In the genomic region with DNA sequence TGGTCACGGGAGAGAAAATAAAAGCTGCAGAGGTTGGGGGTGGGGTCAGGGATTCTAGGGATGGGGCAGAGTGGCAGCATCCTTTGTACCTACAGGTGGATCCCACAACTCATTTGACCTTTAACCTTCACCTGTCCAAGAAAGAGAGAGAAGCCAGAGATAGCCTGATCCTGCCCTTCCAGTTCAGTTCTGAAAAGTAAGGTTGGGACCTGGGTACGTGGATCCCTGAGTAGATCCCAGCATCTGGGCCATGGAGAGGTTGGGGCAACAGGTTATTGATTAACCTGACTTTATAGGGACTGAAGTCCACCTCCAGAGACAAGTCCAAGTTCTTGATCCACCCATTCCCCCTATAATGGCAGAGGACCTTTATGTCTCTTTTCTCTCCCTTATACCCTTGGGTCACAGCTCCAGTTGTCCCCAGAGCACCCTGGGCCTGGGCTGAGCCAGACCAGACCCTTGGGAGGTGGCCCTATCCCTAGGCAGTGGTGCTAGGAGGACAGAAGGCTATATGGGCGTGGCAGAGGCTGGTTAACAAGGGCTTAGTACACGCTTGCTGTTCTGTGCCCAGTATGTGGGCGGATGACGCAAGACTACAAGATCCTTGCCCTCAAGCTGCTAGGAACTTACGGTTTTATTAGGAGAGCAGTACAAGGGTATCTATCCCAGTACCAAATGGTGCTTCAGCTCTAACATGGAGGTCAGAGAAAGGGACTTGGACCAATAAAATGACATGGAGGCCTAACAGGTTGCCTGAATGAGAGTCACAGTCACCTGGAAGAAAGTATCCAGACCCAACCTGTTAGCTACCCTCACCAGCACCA, we compare ENCODE assay signal across 1 cellular context.
A peak's percentile ranks its signal among the peaks of the same experiment; 100 is the strongest.
TF ChIP-seq lines count a peak whose summit lies in the region.

No MANE protein-coding gene starts in this region.

TF ChIP-seq in HepG2, 621 proteins besides CTCF, POLR2A, EP300 and RAD21 (continued from another document and continues in another):
- TF ChIP-seq, protein P1, sequence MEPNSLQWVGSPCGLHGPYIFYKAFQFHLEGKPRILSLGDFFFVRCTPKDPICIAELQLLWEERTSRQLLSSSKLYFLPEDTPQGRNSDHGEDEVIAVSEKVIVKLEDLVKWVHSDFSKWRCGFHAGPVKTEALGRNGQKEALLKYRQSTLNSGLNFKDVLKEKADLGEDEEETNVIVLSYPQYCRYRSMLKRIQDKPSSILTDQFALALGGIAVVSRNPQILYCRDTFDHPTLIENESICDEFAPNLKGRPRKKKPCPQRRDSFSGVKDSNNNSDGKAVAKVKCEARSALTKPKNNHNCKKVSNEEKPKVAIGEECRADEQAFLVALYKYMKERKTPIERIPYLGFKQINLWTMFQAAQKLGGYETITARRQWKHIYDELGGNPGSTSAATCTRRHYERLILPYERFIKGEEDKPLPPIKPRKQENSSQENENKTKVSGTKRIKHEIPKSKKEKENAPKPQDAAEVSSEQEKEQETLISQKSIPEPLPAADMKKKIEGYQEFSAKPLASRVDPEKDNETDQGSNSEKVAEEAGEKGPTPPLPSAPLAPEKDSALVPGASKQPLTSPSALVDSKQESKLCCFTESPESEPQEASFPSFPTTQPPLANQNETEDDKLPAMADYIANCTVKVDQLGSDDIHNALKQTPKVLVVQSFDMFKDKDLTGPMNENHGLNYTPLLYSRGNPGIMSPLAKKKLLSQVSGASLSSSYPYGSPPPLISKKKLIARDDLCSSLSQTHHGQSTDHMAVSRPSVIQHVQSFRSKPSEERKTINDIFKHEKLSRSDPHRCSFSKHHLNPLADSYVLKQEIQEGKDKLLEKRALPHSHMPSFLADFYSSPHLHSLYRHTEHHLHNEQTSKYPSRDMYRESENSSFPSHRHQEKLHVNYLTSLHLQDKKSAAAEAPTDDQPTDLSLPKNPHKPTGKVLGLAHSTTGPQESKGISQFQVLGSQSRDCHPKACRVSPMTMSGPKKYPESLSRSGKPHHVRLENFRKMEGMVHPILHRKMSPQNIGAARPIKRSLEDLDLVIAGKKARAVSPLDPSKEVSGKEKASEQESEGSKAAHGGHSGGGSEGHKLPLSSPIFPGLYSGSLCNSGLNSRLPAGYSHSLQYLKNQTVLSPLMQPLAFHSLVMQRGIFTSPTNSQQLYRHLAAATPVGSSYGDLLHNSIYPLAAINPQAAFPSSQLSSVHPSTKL (CRISPR knock-in tag; IDR thresholded peaks at IDR 0.05) = peak; percentile 66
- TF ChIP-seq, protein P2, sequence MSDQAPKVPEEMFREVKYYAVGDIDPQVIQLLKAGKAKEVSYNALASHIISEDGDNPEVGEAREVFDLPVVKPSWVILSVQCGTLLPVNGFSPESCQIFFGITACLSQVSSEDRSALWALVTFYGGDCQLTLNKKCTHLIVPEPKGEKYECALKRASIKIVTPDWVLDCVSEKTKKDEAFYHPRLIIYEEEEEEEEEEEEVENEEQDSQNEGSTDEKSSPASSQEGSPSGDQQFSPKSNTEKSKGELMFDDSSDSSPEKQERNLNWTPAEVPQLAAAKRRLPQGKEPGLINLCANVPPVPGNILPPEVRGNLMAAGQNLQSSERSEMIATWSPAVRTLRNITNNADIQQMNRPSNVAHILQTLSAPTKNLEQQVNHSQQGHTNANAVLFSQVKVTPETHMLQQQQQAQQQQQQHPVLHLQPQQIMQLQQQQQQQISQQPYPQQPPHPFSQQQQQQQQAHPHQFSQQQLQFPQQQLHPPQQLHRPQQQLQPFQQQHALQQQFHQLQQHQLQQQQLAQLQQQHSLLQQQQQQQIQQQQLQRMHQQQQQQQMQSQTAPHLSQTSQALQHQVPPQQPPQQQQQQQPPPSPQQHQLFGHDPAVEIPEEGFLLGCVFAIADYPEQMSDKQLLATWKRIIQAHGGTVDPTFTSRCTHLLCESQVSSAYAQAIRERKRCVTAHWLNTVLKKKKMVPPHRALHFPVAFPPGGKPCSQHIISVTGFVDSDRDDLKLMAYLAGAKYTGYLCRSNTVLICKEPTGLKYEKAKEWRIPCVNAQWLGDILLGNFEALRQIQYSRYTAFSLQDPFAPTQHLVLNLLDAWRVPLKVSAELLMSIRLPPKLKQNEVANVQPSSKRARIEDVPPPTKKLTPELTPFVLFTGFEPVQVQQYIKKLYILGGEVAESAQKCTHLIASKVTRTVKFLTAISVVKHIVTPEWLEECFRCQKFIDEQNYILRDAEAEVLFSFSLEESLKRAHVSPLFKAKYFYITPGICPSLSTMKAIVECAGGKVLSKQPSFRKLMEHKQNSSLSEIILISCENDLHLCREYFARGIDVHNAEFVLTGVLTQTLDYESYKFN (CRISPR knock-in tag; conservative IDR thresholded peaks at IDR 0.05) = peak; percentile 91
- no peak for TF ChIP-seq ZNF605 (CRISPR knock-in tag; IDR thresholded peaks at IDR 0.05)
- peak; percentile 51; the same call in 1 of the 2 replicates for TF ChIP-seq ZNF546 (CRISPR knock-in tag; conservative IDR thresholded peaks at IDR 0.05)
- no peak for TF ChIP-seq U2AF2 (IDR thresholded peaks at IDR 0.05; ENCODE audit: low read depth, low read length)
- peak; percentile 17; the same call in 1 of the 2 replicates for TF ChIP-seq ZNF350 (CRISPR knock-in tag; IDR thresholded peaks at IDR 0.05; ENCODE audit: borderline replicate concordance, low read depth)
- peak; percentile 60 for TF ChIP-seq RARA (CRISPR knock-in tag; IDR thresholded peaks at IDR 0.05)
- TF ChIP-seq ZNF761 (CRISPR knock-in tag; conservative IDR thresholded peaks at IDR 0.05) = no peak
- no peak for TF ChIP-seq ZHX1 (CRISPR knock-in tag; IDR thresholded peaks at IDR 0.05; ENCODE audit: low read depth)
- no peak for TF ChIP-seq TFE3 (CRISPR knock-in tag; IDR thresholded peaks at IDR 0.05)
- TF ChIP-seq ZNF563 (CRISPR knock-in tag; IDR thresholded peaks at IDR 0.05) = no peak
- TF ChIP-seq ZNF678 (CRISPR knock-in tag; IDR thresholded peaks at IDR 0.05) = no peak
- TF ChIP-seq FOXP1 (IDR thresholded peaks at IDR 0.05) = no peak
- TF ChIP-seq FOXP1 (CRISPR knock-in tag; IDR thresholded peaks at IDR 0.05) = peak; percentile 30; the same call in 1 of the 2 replicates
- TF ChIP-seq ZNF160 (CRISPR knock-in tag; IDR thresholded peaks at IDR 0.05) = no peak
- no peak for TF ChIP-seq FOSL1 (CRISPR knock-in tag; IDR thresholded peaks at IDR 0.05; ENCODE audit: borderline replicate concordance)
- no peak for TF ChIP-seq ARID2 (CRISPR knock-in tag; IDR thresholded peaks at IDR 0.05; ENCODE audit: borderline replicate concordance)
- TF ChIP-seq GFI1 (CRISPR knock-in tag; IDR thresholded peaks at IDR 0.05; ENCODE audit: borderline replicate concordance) = no peak
- TF ChIP-seq, protein P3, sequence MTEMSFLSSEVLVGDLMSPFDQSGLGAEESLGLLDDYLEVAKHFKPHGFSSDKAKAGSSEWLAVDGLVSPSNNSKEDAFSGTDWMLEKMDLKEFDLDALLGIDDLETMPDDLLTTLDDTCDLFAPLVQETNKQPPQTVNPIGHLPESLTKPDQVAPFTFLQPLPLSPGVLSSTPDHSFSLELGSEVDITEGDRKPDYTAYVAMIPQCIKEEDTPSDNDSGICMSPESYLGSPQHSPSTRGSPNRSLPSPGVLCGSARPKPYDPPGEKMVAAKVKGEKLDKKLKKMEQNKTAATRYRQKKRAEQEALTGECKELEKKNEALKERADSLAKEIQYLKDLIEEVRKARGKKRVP (CRISPR knock-in tag; IDR thresholded peaks at IDR 0.05) = peak in 1 of 2 experiments; percentile 99; a peak in 2 of 4 replicates
- TF ChIP-seq, protein P4, sequence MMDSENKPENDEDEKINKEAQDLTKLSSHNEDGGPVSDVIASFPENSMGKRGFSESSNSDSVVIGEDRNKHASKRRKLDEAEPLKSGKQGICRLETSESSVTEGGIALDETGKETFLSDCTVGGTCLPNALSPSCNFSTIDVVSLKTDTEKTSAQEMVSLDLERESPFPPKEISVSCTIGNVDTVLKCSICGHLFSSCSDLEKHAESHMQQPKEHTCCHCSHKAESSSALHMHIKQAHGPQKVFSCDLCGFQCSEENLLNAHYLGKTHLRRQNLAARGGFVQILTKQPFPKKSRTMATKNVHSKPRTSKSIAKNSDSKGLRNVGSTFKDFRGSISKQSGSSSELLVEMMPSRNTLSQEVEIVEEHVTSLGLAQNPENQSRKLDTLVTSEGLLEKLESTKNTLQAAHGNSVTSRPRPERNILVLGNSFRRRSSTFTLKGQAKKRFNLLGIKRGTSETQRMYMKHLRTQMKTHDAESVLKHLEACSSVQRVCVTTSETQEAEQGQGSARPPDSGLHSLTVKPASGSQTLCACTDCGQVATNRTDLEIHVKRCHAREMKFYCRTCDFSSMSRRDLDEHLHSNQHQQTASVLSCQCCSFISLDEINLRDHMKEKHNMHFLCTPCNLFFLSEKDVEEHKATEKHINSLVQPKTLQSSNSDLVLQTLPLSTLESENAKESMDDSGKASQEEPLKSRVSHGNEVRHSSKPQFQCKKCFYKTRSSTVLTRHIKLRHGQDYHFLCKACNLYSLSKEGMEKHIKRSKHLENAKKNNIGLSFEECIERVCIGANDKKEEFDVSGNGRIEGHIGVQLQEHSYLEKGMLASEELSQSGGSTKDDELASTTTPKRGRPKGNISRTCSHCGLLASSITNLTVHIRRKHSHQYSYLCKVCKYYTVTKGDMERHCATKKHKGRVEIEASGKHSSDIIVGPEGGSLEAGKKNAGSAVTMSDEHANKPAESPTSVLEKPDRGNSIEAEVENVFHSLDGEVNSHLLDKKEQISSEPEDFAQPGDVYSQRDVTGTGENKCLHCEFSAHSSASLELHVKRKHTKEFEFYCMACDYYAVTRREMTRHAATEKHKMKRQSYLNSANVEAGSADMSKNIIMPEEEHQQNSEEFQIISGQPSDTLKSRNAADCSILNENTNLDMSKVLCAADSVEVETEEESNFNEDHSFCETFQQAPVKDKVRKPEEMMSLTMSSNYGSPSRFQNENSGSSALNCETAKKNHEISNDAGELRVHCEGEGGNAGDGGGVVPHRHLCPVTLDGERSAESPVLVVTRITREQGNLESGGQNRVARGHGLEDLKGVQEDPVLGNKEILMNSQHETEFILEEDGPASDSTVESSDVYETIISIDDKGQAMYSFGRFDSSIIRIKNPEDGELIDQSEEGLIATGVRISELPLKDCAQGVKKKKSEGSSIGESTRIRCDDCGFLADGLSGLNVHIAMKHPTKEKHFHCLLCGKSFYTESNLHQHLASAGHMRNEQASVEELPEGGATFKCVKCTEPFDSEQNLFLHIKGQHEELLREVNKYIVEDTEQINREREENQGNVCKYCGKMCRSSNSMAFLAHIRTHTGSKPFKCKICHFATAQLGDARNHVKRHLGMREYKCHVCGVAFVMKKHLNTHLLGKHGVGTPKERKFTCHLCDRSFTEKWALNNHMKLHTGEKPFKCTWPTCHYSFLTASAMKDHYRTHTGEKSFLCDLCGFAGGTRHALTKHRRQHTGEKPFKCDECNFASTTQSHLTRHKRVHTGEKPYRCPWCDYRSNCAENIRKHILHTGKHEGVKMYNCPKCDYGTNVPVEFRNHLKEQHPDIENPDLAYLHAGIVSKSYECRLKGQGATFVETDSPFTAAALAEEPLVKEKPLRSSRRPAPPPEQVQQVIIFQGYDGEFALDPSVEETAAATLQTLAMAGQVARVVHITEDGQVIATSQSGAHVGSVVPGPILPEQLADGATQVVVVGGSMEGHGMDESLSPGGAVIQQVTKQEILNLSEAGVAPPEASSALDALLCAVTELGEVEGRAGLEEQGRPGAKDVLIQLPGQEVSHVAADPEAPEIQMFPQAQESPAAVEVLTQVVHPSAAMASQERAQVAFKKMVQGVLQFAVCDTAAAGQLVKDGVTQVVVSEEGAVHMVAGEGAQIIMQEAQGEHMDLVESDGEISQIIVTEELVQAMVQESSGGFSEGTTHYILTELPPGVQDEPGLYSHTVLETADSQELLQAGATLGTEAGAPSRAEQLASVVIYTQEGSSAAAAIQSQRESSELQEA (CRISPR knock-in tag; IDR thresholded peaks at IDR 0.05; ENCODE audit: not compliant biosample characterization) = peak; percentile 51
- peak; percentile 28; the same call in 1 of the 2 replicates for TF ChIP-seq ZNF143 (CRISPR knock-in tag; IDR thresholded peaks at IDR 0.05)
- TF ChIP-seq BCL3 (CRISPR knock-in tag; IDR thresholded peaks at IDR 0.05) = peak; percentile 65; the same call in 1 of the 2 replicates
- 0 out of 2 replicates have a peak, but pooled peaks have one; percentile 23 for TF ChIP-seq DNMT3B (CRISPR knock-in tag; conservative IDR thresholded peaks at IDR 0.05)
- TF ChIP-seq SIN3B (IDR thresholded peaks at IDR 0.05; ENCODE audit: low read length) = no peak
- TF ChIP-seq KLF12 (CRISPR knock-in tag; IDR thresholded peaks at IDR 0.05; ENCODE audit: borderline replicate concordance) = peak; percentile 63; the same call in 1 of the 2 replicates
- no peak for TF ChIP-seq ZNF782 (CRISPR knock-in tag; IDR thresholded peaks at IDR 0.05; ENCODE audit: borderline replicate concordance)
- 0 out of 2 replicates have a peak, but pooled peaks have one; percentile 48 for TF ChIP-seq SIN3A (IDR thresholded peaks at IDR 0.05; ENCODE audit: borderline replicate concordance, low read depth, low read length)
- no peak for TF ChIP-seq PHF8 (CRISPR knock-in tag; IDR thresholded peaks at IDR 0.05)
- TF ChIP-seq HMGA1 (CRISPR knock-in tag; conservative IDR thresholded peaks at IDR 0.05) = no peak
